ENCODE assay signal across 2 cellular contexts in the genomic region with DNA sequence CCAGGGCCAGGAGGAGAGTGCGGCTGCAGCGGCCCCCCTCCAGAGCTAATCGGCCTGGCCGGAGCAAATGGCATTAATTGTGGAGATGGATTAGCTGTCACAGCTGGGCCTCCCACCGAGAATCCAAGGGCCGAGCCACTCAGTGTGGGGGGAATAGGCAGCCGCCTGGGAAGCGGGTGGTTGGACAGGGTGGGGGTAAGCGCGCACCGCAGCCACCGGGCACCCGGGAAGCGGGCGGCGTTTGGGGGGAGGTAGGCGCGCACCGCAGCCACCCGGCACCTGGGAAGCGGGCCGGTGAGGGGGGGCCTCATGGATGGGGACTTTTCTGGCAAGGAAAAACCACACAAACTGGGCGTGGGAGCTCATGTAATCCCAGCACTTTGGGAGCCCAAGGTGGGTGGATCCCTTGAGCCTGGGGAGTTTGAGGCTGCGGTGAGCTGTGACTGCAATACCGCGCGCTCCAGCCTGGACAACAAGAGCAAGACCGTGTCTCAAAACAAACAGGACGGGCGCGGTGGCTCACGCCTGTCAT.
TF ChIP-seq lines count a peak whose summit lies in the region.

No MANE protein-coding gene starts in this region.

TF ChIP-seq in SK-N-SH, 30 proteins besides CTCF, POLR2A, EP300 and RAD21:
- TF ChIP-seq TCF12 (IDR thresholded peaks at IDR 0.05) (no peak), ELF1 (IDR thresholded peaks at IDR 0.05) (no peak)

TF ChIP-seq in SK-N-SH treated with all-trans-retinoic acid at 6 μM for 48 hours, 23 proteins besides CTCF, POLR2A, EP300 and RAD21:
- no peak for TF ChIP-seq ZNF8 (CRISPR knock-in tag; IDR thresholded peaks at IDR 0.05)
- TF ChIP-seq ZNF565 (CRISPR knock-in tag; conservative IDR thresholded peaks at IDR 0.05; ENCODE audit: low read depth): no peak
- TF ChIP-seq ZFP30 (CRISPR knock-in tag; IDR thresholded peaks at IDR 0.05): no peak
- TF ChIP-seq CSDC2 (CRISPR knock-in tag; IDR thresholded peaks at IDR 0.05): no peak
- TF ChIP-seq, protein P1, sequence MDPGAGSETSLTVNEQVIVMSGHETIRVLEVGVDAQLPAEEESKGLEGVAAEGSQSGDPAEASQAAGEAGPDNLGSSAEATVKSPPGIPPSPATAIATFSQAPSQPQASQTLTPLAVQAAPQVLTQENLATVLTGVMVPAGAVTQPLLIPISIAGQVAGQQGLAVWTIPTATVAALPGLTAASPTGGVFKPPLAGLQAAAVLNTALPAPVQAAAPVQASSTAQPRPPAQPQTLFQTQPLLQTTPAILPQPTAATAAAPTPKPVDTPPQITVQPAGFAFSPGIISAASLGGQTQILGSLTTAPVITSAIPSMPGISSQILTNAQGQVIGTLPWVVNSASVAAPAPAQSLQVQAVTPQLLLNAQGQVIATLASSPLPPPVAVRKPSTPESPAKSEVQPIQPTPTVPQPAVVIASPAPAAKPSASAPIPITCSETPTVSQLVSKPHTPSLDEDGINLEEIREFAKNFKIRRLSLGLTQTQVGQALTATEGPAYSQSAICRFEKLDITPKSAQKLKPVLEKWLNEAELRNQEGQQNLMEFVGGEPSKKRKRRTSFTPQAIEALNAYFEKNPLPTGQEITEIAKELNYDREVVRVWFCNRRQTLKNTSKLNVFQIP (CRISPR knock-in tag; IDR thresholded peaks at IDR 0.05; ENCODE audit: borderline replicate concordance, low read depth): no peak
- no peak for TF ChIP-seq TCF4 (CRISPR knock-in tag; IDR thresholded peaks at IDR 0.05; ENCODE audit: borderline replicate concordance)
- TF ChIP-seq ARNTL (CRISPR knock-in tag; IDR thresholded peaks at IDR 0.05; ENCODE audit: borderline replicate concordance, low read depth): no peak
- TF ChIP-seq ZNF70 (CRISPR knock-in tag; IDR thresholded peaks at IDR 0.05): no peak
- TF ChIP-seq, protein P2, sequence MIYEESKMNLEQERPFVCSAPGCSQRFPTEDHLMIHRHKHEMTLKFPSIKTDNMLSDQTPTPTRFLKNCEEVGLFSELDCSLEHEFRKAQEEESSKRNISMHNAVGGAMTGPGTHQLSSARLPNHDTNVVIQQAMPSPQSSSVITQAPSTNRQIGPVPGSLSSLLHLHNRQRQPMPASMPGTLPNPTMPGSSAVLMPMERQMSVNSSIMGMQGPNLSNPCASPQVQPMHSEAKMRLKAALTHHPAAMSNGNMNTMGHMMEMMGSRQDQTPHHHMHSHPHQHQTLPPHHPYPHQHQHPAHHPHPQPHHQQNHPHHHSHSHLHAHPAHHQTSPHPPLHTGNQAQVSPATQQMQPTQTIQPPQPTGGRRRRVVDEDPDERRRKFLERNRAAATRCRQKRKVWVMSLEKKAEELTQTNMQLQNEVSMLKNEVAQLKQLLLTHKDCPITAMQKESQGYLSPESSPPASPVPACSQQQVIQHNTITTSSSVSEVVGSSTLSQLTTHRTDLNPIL (CRISPR knock-in tag; IDR thresholded peaks at IDR 0.05; ENCODE audit: low read depth): no peak
- TF ChIP-seq, protein P3, sequence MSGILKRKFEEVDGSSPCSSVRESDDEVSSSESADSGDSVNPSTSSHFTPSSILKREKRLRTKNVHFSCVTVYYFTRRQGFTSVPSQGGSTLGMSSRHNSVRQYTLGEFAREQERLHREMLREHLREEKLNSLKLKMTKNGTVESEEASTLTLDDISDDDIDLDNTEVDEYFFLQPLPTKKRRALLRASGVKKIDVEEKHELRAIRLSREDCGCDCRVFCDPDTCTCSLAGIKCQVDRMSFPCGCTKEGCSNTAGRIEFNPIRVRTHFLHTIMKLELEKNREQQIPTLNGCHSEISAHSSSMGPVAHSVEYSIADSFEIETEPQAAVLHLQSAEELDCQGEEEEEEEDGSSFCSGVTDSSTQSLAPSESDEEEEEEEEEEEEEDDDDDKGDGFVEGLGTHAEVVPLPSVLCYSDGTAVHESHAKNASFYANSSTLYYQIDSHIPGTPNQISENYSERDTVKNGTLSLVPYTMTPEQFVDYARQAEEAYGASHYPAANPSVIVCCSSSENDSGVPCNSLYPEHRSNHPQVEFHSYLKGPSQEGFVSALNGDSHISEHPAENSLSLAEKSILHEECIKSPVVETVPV (CRISPR knock-in tag; IDR thresholded peaks at IDR 0.05): no peak
